ENCODE assay signal across 30 cellular contexts in genomic region chr10:45040921-45041320, GRCh38. TPM values are rescaled to one million over a fixed set of nuclear protein-coding genes. Genes with fewer than 3 reads are reported as not detected.
DNase-seq lines count a peak whose midpoint lies in the region; ATAC-seq, FAIRE-seq and TF ChIP-seq lines count a peak whose summit lies in the region.
"Had no signal": no experiment of that assay in that cellular context is flagged by ENCODE, and none has a peak within 500 bp of the region (broad histone marks: within the 10 kb centered on the region; RNA-seq: fewer than 3 reads in every experiment).

No MANE protein-coding gene starts in this region.

- H4K5ac ChIP-seq in IMR-90 (ENCODE audit: low read depth, low read length): no peak overlapping the region
- H4K5ac ChIP-seq in H1 (ENCODE audit: insufficient read length, low read depth, low read length): no peak overlapping the region

- H3K18ac ChIP-seq in IMR-90 (ENCODE audit: low read depth, low read length) (no peak overlapping the region), H1 (ENCODE audit: extremely low read depth, low read length) (no peak overlapping the region)

- H3K27me3 ChIP-seq in ACC112 (ENCODE audit: insufficient read depth, low read length) (no peaks in the 10 kb centered on the region), IMR-90 (ENCODE audit: control insufficient read depth, insufficient read depth, low read length) (no peaks in the 10 kb centered on the region; the same call in 1 of the 2 replicates), H1 (replicated peaks in 1 of 4; ENCODE audit: control insufficient read depth in 3 of 4, extremely low read depth in 1 of 4, insufficient read depth in 3 of 4, low read length in 3 of 4) (no peaks in the 10 kb centered on the region), esophagus muscularis mucosa (no peaks in the 10 kb centered on the region), gastrocnemius medialis (no peaks in the 10 kb centered on the region)
- H3K27me3 ChIP-seq: adrenal gland, breast epithelium, hepatocyte, pancreas had no signal

- H3K79me1 ChIP-seq in IMR-90 (ENCODE audit: low read depth in 1 of 2, low read length in 2 of 2) (no peaks in the 10 kb centered on the region), H1 (ENCODE audit: low read depth, low read length) (no peaks in the 10 kb centered on the region)

- no peaks in the 10 kb centered on the region for H3K36me3 ChIP-seq in ACC112 (ENCODE audit: insufficient read depth, low read length)
- no peaks in the 10 kb centered on the region for H3K36me3 ChIP-seq in IMR-90 (ENCODE audit: control insufficient read depth, insufficient read depth, low read length)
- no peaks in the 10 kb centered on the region for H3K36me3 ChIP-seq in H1 (ENCODE audit: control insufficient read depth in 2 of 4, insufficient read depth in 4 of 4, low read length in 3 of 4)
- no peaks in the 10 kb centered on the region for H3K36me3 ChIP-seq in esophagus muscularis mucosa
- no peaks in the 10 kb centered on the region for H3K36me3 ChIP-seq in gastrocnemius medialis
- H3K36me3 ChIP-seq: adrenal gland, breast epithelium, pancreas, thoracic aorta had no signal

- H3K23ac ChIP-seq in IMR-90 (ENCODE audit: low read depth, low read length) (no peak overlapping the region), H1 (ENCODE audit: insufficient read length) (no peak overlapping the region)

- H3K79me2 ChIP-seq in ACC112 (ENCODE audit: control insufficient read depth, insufficient read depth, low read length, unreplicated experiment) (no peaks in the 10 kb centered on the region), H1 (ENCODE audit: control insufficient read depth in 1 of 2, insufficient read depth in 2 of 2, low read length in 2 of 2) (no peaks in the 10 kb centered on the region)
- H3K79me2 ChIP-seq: hepatocyte had no signal

- H2AK5ac ChIP-seq in IMR-90 (ENCODE audit: low read depth, low read length) (no peak overlapping the region), H1 (ENCODE audit: low read depth, low read length) (no peak overlapping the region)

- peak overlapping the region; percentile 33 for H3K27ac ChIP-seq in ACC112 (ENCODE audit: low read depth, low read length)
- no peak overlapping the region for H3K27ac ChIP-seq in IMR-90 (ENCODE audit: insufficient read depth, low read length)
- H3K27ac ChIP-seq in H1 (ENCODE audit: low read depth, low read length): no peak overlapping the region
- no peak overlapping the region for H3K27ac ChIP-seq in esophagus muscularis mucosa (replicated peaks in 1 of 4)
- no peak overlapping the region for H3K27ac ChIP-seq in gastrocnemius medialis
- H3K27ac ChIP-seq: A549, adrenal gland, breast epithelium, hepatocyte, pancreas, thoracic aorta had no signal

- H2BK15ac ChIP-seq in IMR-90 (ENCODE audit: low read depth, low read length) (no peak overlapping the region), H1 (ENCODE audit: low read length) (no peak overlapping the region)

- no peak overlapping the region for H3K56ac ChIP-seq in IMR-90 (ENCODE audit: extremely low read depth, insufficient read depth, low read length)
- no peak overlapping the region for H3K56ac ChIP-seq in H1 (replicated peaks; ENCODE audit: insufficient read length, low read depth, low read length)

- H3K9ac ChIP-seq in IMR-90 (ENCODE audit: low read depth, low read length): no peak overlapping the region
- H3K9ac ChIP-seq in H1 (replicated peaks in 1 of 4; ENCODE audit: extremely low read depth in 1 of 4, low read depth in 3 of 4, low read length in 3 of 4): no peak overlapping the region

- intact Hi-C loops in IMR-90 (cut with micrococcal nuclease): loop anchor here (10.0 kb wide), 1 partner anchor 506 kb away; no protein-coding TSS in a partner anchor
- intact Hi-C loops in esophagus muscularis mucosa (cut with DNase I): no loop called here
- intact Hi-C loops in gastrocnemius medialis (cut with DNase I; ENCODE audit: low total_unique reads): no loop called here

- no peak overlapping the region for H2AK9ac ChIP-seq in IMR-90 (replicated peaks; ENCODE audit: low read depth, low read length, poor library complexity)

- H3K4me2 ChIP-seq in IMR-90 (ENCODE audit: low read depth, low read length): no peak overlapping the region
- H3K4me2 ChIP-seq in H1 (ENCODE audit: insufficient read depth in 1 of 2, low read depth in 2 of 2, low read length in 2 of 2): no peak overlapping the region
- H3K4me2 ChIP-seq: A549, hepatocyte had no signal

- CTCF ChIA-PET in IMR-90 (lab: Yijun Ruan, JAX) (no interaction called here), H1 (lab: Charles Lee; ENCODE audit: partially characterized antibody) (interaction anchor here (0.6 to 1.3 kb wide), 6 partner anchors 16 to 195 kb away, joined by 3 to 5 read pairs (median 4); no protein-coding TSS in a partner anchor)

- H3K4me3 ChIP-seq in ACC112 (ENCODE audit: low read depth, low read length) (no peak overlapping the region), IMR-90 (ENCODE audit: insufficient read depth, low read depth, low read length) (no peak overlapping the region), H1 (ENCODE audit: extremely low read depth in 1 of 4, insufficient read depth in 2 of 4, low read depth in 3 of 4, low read length in 4 of 4) (no peak overlapping the region), esophagus muscularis mucosa (no peak overlapping the region), gastrocnemius medialis (no peak overlapping the region)
- H3K4me3 ChIP-seq: A549, adrenal gland, breast epithelium, GM12878, hepatocyte, pancreas, thoracic aorta had no signal

- no peak overlapping the region for H2BK12ac ChIP-seq in H1 (ENCODE audit: low read depth, low read length)

- in situ Hi-C loops in IMR-90 (cut with MboI; ENCODE audit: low sequenced_read_pairs) (no loop called here), gastrocnemius medialis (cut with MboI; ENCODE audit: low sequenced_read_pairs in 4 of 4) (no loop called here)

- H3K9me1 ChIP-seq in IMR-90 (ENCODE audit: insufficient read depth, low read length): no peaks in the 10 kb centered on the region

- no TSS peak for BruUV-seq in IMR-90 (replicated peaks; lab: Mats Ljungman, UMichigan)

- H3K14ac ChIP-seq in IMR-90 (replicated peaks; ENCODE audit: low read depth, low read length): no peak overlapping the region
- H3K14ac ChIP-seq in H1 (ENCODE audit: insufficient read length): no peak overlapping the region

- H2BK120ac ChIP-seq in IMR-90 (ENCODE audit: low read depth, low read length) (no peak overlapping the region), H1 (replicated peaks; ENCODE audit: low read depth, low read length) (no peak overlapping the region)

- peak; percentile 7 for DNase-seq in IMR-90
- no peak for DNase-seq in H1 (ENCODE audit: low read depth in 1 of 2, low spot score in 2 of 2)
- peak; percentile 11 for DNase-seq in inferior parietal cortex (ENCODE audit: extremely low spot score)
- DNase-seq in esophagus muscularis mucosa (ENCODE audit: extremely low spot score): no peak
- DNase-seq in gastrocnemius medialis: no peak
- DNase-seq in SW480 (ENCODE audit: low spot score): no peak
- DNase-seq: activated CD8-positive, alpha-beta T cell treated with anti-CD3 and anti-CD28 coated beads, Interleukin-2, amount 10 ng/mL, durations not matched to agents 7 days and 5 days; activated naive CD4-positive, alpha-beta T cell treated with anti-CD3 and anti-CD28 coated beads for 36 hours; adrenal gland; CD4-positive, alpha-beta memory T cell; effector CD8-positive, alpha-beta T cell; KG1; NCI-H1417; NCI-H2029 treated with DMSO at 0.1 percent for 48 hours; NCI-H526; pancreas; Right ventricle myocardium superior; small intestine; T-helper 2 cell had no signal

- dilution Hi-C loops in IMR-90 (cut with HindIII; ENCODE audit: low sequenced_read_pairs, unreplicated experiment): no loop called here

- TF ChIP-seq CTCF in IMR-90 (conservative IDR thresholded peaks at IDR 0.05; ENCODE audit: low read depth, low read length): no peak
- no peak for TF ChIP-seq CTCF in H1 (IDR thresholded peaks at IDR 0.05; ENCODE audit: control extremely low read depth in 1 of 3, insufficient read depth in 1 of 3, low read depth in 1 of 3, low read length in 3 of 3)
- no peak for TF ChIP-seq CTCF in esophagus muscularis mucosa (IDR thresholded peaks at IDR 0.05)
- no peak for TF ChIP-seq CTCF in gastrocnemius medialis (IDR thresholded peaks at IDR 0.05 in 4 of 5, conservative IDR thresholded peaks at IDR 0.05 in 1 of 5)

- no peak for TF ChIP-seq EP300 in H1 (IDR thresholded peaks at IDR 0.05; ENCODE audit: borderline replicate concordance in 1 of 2, low read depth in 2 of 2, low read length in 2 of 2)
- no peak for TF ChIP-seq EP300 in esophagus muscularis mucosa (IDR thresholded peaks at IDR 0.05)

- no peak overlapping the region for H2BK5ac ChIP-seq in IMR-90 (ENCODE audit: low read depth, low read length, poor library complexity, severe bottlenecking)
- no peak overlapping the region for H2BK5ac ChIP-seq in H1 (ENCODE audit: low read depth, low read length)

- H3K4ac ChIP-seq in IMR-90 (ENCODE audit: low read depth, low read length): no peak overlapping the region
- no peak overlapping the region for H3K4ac ChIP-seq in H1 (replicated peaks; ENCODE audit: insufficient read length, low read depth, low read length)

- peak overlapping the region; percentile 16 for H2AFZ ChIP-seq in ACC112 (ENCODE audit: low read length, unreplicated experiment)
- no peak overlapping the region for H2AFZ ChIP-seq in IMR-90 (replicated peaks; ENCODE audit: low read length, poor library complexity)
- peak overlapping the region; percentile 42; the same call in 1 of the 2 replicates for H2AFZ ChIP-seq in H1 (ENCODE audit: low read length)
- H2AFZ ChIP-seq: hepatocyte had no signal

- no peak; the same call in 1 of the 2 replicates for ATAC-seq in IMR-90 (ENCODE audit: low read depth)
- ATAC-seq in gastrocnemius medialis: no peak
- no peak for ATAC-seq in GM21737 (IDR thresholded peaks at IDR 0.05; ENCODE audit: unreplicated experiment)
- ATAC-seq: A549; activated CD8-positive, alpha-beta T cell treated with anti-CD3 and anti-CD28 coated beads, Interleukin-2, amount 10 ng/mL, durations not matched to agents 7 days and 5 days; GM12878; Panc1; pancreas; SK-N-SH treated with all-trans-retinoic acid at 6 μM for 48 hours had no signal

- H4K91ac ChIP-seq in IMR-90 (ENCODE audit: insufficient read depth, low read depth, low read length) (no peak overlapping the region), H1 (replicated peaks; ENCODE audit: insufficient read length, low read length) (no peak overlapping the region)

- no peak for FAIRE-seq in H1 (lab: Jason Lieb, UNC)
- FAIRE-seq: A549, colon, GM12878, GM19239, pancreas, small intestine had no signal

- no peaks in the 10 kb centered on the region for H3K23me2 ChIP-seq in H1 (ENCODE audit: low read depth, low read length)

- H2BK20ac ChIP-seq in IMR-90 (ENCODE audit: low read depth, low read length): no peak overlapping the region
- H2BK20ac ChIP-seq in H1 (ENCODE audit: low read length): no peak overlapping the region

- no peak for TF ChIP-seq POLR2A in IMR-90 (IDR thresholded peaks at IDR 0.05; ENCODE audit: low read depth, low read length)
- no peak for TF ChIP-seq POLR2A in H1 (IDR thresholded peaks at IDR 0.05; ENCODE audit: control extremely low read depth in 1 of 2, low read depth in 2 of 2, low read length in 2 of 2)
- TF ChIP-seq POLR2A in esophagus muscularis mucosa (IDR thresholded peaks at IDR 0.05; ENCODE audit: low read depth): no peak
- TF ChIP-seq POLR2A in gastrocnemius medialis (IDR thresholded peaks at IDR 0.05): no peak

- H3K4me1 ChIP-seq in ACC112 (ENCODE audit: control insufficient read depth, insufficient read depth, low read length, unreplicated experiment): peaks cover 11% of the 10 kb centered on the region
- H3K4me1 ChIP-seq in IMR-90 (ENCODE audit: control insufficient read depth, insufficient read depth, low read length): no peaks in the 10 kb centered on the region
- peaks cover 0 to 3% (median 3%) of the 10 kb centered on the region in 4 experiments; a peak in 3 of 7 replicates for H3K4me1 ChIP-seq in H1 (replicated peaks in 1 of 4; ENCODE audit: control insufficient read depth in 3 of 4, insufficient read depth in 4 of 4, low read length in 3 of 4)
- H3K4me1 ChIP-seq in esophagus muscularis mucosa: peaks cover 0 to 7% (median 0%) of the 10 kb centered on the region in 4 donors
- H3K4me1 ChIP-seq in gastrocnemius medialis: no peaks in the 10 kb centered on the region
- H3K4me1 ChIP-seq: A549, adrenal gland, breast epithelium, pancreas had no signal

- H4K20me1 ChIP-seq in IMR-90 (ENCODE audit: insufficient read depth, low read length): no peaks in the 10 kb centered on the region
- no peaks in the 10 kb centered on the region for H4K20me1 ChIP-seq in H1 (replicated peaks in 1 of 2; ENCODE audit: control insufficient read depth in 1 of 2, insufficient read depth in 2 of 2, low read length in 2 of 2)

- POLR2A ChIA-PET in IMR-90 (lab: Charles Lee; ENCODE audit: unreplicated experiment) (no interaction called here), H1 (lab: Charles Lee; ENCODE audit: partially characterized antibody) (no interaction called here)

- TF ChIP-seq RAD21 in IMR-90 (IDR thresholded peaks at IDR 0.05; ENCODE audit: low read length) (no peak), H1 (IDR thresholded peaks at IDR 0.05 in 1 of 2, conservative IDR thresholded peaks at IDR 0.05 in 1 of 2; ENCODE audit: low read depth in 2 of 2, low read length in 2 of 2) (no peak)

- H3K9me3 ChIP-seq in IMR-90 (ENCODE audit: control insufficient read depth, insufficient read depth, low read length) (no peaks in the 10 kb centered on the region), H1 (ENCODE audit: insufficient read depth in 2 of 2, low read depth in 1 of 2, low read length in 1 of 2) (no peaks in the 10 kb centered on the region), esophagus muscularis mucosa (no peaks in the 10 kb centered on the region), gastrocnemius medialis (no peaks in the 10 kb centered on the region)
- H3K9me3 ChIP-seq: A549, adrenal gland, breast epithelium, pancreas, thoracic aorta had no signal

- no peak overlapping the region for H4K8ac ChIP-seq in IMR-90 (ENCODE audit: low read depth in 2 of 2, low read length in 2 of 2)
- H4K8ac ChIP-seq in H1 (ENCODE audit: extremely low read depth, insufficient read depth, low read length): no peak overlapping the region

RNA-seq across cellular contexts. Expression of gene ZNF22, which starts 40.2 kb away (rescaled TPM):
- total RNA-seq in IMR-90 (2012; rRNA removed) (12.4 and 18.6 TPM in 2 replicates), esophagus muscularis mucosa (10 to 100 TPM; 17.5 to 24.4 (median 19.5) TPM), gastrocnemius medialis (10 to 100 TPM in 2 of 4 donors, 1 to 10 TPM in 2; 3.6 to 12.3 (median 8.1) TPM)
- polyA plus RNA-seq in IMR-90 (2012; rRNA removed) (8.4 and 10.6 TPM in 2 replicates), H1 (2011; rRNA removed) (9.6 and 18.2 TPM in 2 replicates)
- 1.7 and 2.4 TPM in 2 replicates for polyA plus RNA-seq in IMR-90 (2012; cell fraction: cytosol; rRNA removed)
- polyA plus RNA-seq in IMR-90 (2012; cell fraction: nucleus; rRNA removed; ENCODE audit: low replicate concordance): 0.39 and 4.0 TPM in 2 replicates
- total RNA-seq in H1 (2021; fragmentation: NEBNext Ultra II Directional; extraction: Animal tissue kit (Norgen Biotek cat#: 25700)): 42.5 and 45.2 TPM in 2 replicates
- 20.3 TPM for polyA plus RNA-seq in H1 (2011; cell fraction: cytosol; rRNA removed)
- 7.0 TPM for polyA plus RNA-seq in H1 (2011; cell fraction: nucleus; rRNA removed)
- 18.8 to 33.6 TPM (median 19.8 TPM) in 4 replicates for polyA plus RNA-seq in H1 (2012, experiment 1 of 2)
- 2.6 TPM for polyA plus RNA-seq in H1 (2012, experiment 2 of 2)
- polyA plus RNA-seq in H1 (2013, experiment 1 of 2): 40.3 TPM
- 40.4 TPM for polyA plus RNA-seq in H1 (2013, experiment 2 of 2)
- 10.3 and 11.8 TPM in 2 replicates for polyA minus RNA-seq in H1 (2011; rRNA and poly(A)+ RNA removed)
- polyA minus RNA-seq in H1 (2011; cell fraction: cytosol; rRNA and poly(A)+ RNA removed): 7.1 TPM
- polyA minus RNA-seq in H1 (2011; cell fraction: nucleus; rRNA and poly(A)+ RNA removed): 10.3 TPM

Comparison
In these comparisons a context has a peak if more than half of its experiments do, and no peak if none do; other contexts are left out.
1. DNase-seq: peak in IMR-90 (single experiment) and inferior parietal cortex (single experiment); none in H1 (0 of 2), esophagus muscularis mucosa (single experiment), gastrocnemius medialis (0 of 2) and SW480 (single experiment).